8 cellular contexts compared by ENCODE assay signal in genomic region chr22:46250035-46250782, GRCh38. TPM values are rescaled to one million over a fixed set of nuclear protein-coding genes. Genes with fewer than 3 reads are reported as not detected.
DNase-seq lines count a peak whose midpoint lies in the region; ATAC-seq and TF ChIP-seq lines count a peak whose summit lies in the region.

Gene CDPF1 (minus strand): TSS chr22:46250293. CDS start chr22:46248284, 2,009 bp downstream.

- H3K27ac ChIP-seq in BLaER1 (peak within 1 kb of the TSS; percentile 97), dorsolateral prefrontal cortex (peak within 1 kb of the TSS; percentile 5 to 94 (median 85)), right lobe of liver (peak within 1 kb of the TSS; percentile 58 to 83 (median 81))

- intact Hi-C loops in dorsolateral prefrontal cortex (cut with DNase I) = loop anchor here in 1 of 2 donors (1.0 to 10.0 kb wide), 3 partner anchors 46 to 128 kb away; partner anchors contain the start of genes GTSE1 and TRMU
- intact Hi-C loops in right lobe of liver (cut with DNase I) = no loop called here

- H3K9ac ChIP-seq in BLaER1 = peak within 1 kb of the TSS; percentile 92

- H3K36me3 ChIP-seq in BLaER1 (0 out of 2 replicates have a peak, but pooled peaks cover 10% of the 10 kb centered on the region), right lobe of liver (no peaks in the 10 kb centered on the region)

- H3K4me3 ChIP-seq in BLaER1 (peak within 1 kb of the TSS; percentile 84), dorsolateral prefrontal cortex (peak within 1 kb of the TSS; percentile 63 to 99 (median 86)), right lobe of liver (peak within 1 kb of the TSS; percentile 81 to 89 (median 83))

- peak within 1 kb of the TSS; percentile 81 for H3K4me2 ChIP-seq in BLaER1

- peaks cover 66% of the 10 kb centered on the region for H3K4me1 ChIP-seq in BLaER1
- peaks cover 0 to 22% (median 4%) of the 10 kb centered on the region in 4 donors for H3K4me1 ChIP-seq in right lobe of liver

- DNase-seq in NCI-H524 treated with DMSO at 0.1 percent for 48 hours (lab: John Stamatoyannopoulos, UW) (peak; percentile 15), dorsolateral prefrontal cortex (peak; percentile 81 to 96 (median 90)), right lobe of liver (peak; percentile 94 to 96 (median 95))
- peak; percentile 85 to 88 for DNase-seq in activated CD4-positive, alpha-beta T cell treated with anti-CD3 and anti-CD28 coated beads, Interleukin-2, amount 50 U/mL, for 4 hours
- DNase-seq in stimulated activated CD4-positive, alpha-beta T cell treated with anti-CD3 and anti-CD28 coated beads, Interleukin-4, amount 100 ng/mL, for 4 hours = peak; percentile 90 to 91

- no peaks in the 10 kb centered on the region for H4K20me1 ChIP-seq in BLaER1

- peak in 33 of 56 donors; percentile 11 to 51 (median 27) for TF ChIP-seq CTCF in dorsolateral prefrontal cortex (IDR thresholded peaks at IDR 0.05 in 54 of 56, conservative IDR thresholded peaks at IDR 0.05 in 2 of 56; ENCODE audit: low read depth in 1 of 56, partially characterized antibody in 56 of 56)
- TF ChIP-seq CTCF in right lobe of liver (IDR thresholded peaks at IDR 0.05) = peak in 1 of 4 donors; percentile 11

- H3K9me3 ChIP-seq in BLaER1 (peaks cover 3% of the 10 kb centered on the region), right lobe of liver (no peaks in the 10 kb centered on the region)

- no peaks in the 10 kb centered on the region for H3K27me3 ChIP-seq in BLaER1
- no peaks in the 10 kb centered on the region for H3K27me3 ChIP-seq in dorsolateral prefrontal cortex
- H3K27me3 ChIP-seq in right lobe of liver = no peaks in the 10 kb centered on the region

- WGBS in right lobe of liver (ENCODE audit: insufficient coverage, low coverage, low lambda C conversion rate, missing lambda C conversion rate) = 0% methylated on average over 13 of the region's 89 CpGs

- peak; percentile 94 for TF ChIP-seq POLR2A in right lobe of liver (IDR thresholded peaks at IDR 0.05)

- peak; percentile 80 for ATAC-seq in GM19043 (IDR thresholded peaks at IDR 0.05; ENCODE audit: low read depth, unreplicated experiment)
- ATAC-seq in HG03354 (IDR thresholded peaks at IDR 0.05; ENCODE audit: poor library complexity, severe bottlenecking, unreplicated experiment) = peak; percentile 82
- ATAC-seq in right lobe of liver = peak; percentile 92 to 97 (median 96)

RNA-seq across cellular contexts. Expression of gene CDPF1, which starts in this region (rescaled TPM):
- total RNA-seq in dorsolateral prefrontal cortex (10 to 100 TPM in 18 of 120 experiments, 1 to 10 TPM in 102; 3.3 to 15.3 (median 7.3) TPM), right lobe of liver (1 to 10 TPM; 1.8 to 7.1 (median 3.3) TPM)

Comparison
In these comparisons a context has a peak if more than half of its experiments do, and no peak if none do; other contexts are left out.
1. Peak in every context shown above with its lines: DNase-seq, ATAC-seq, H3K4me3 ChIP-seq and H3K27ac ChIP-seq.
2. DNase-seq: peak in every context shown above with its lines; median percentile 95 in right lobe of liver; 90 in stimulated activated CD4-positive, alpha-beta T cell treated with anti-CD3 and anti-CD28 coated beads, Interleukin-4, amount 100 ng/mL, for 4 hours; 90 in dorsolateral prefrontal cortex; 86 in activated CD4-positive, alpha-beta T cell treated with anti-CD3 and anti-CD28 coated beads, Interleukin-2, amount 50 U/mL, for 4 hours; 15 in NCI-H524 treated with DMSO at 0.1 percent for 48 hours.